In the genomic region with DNA sequence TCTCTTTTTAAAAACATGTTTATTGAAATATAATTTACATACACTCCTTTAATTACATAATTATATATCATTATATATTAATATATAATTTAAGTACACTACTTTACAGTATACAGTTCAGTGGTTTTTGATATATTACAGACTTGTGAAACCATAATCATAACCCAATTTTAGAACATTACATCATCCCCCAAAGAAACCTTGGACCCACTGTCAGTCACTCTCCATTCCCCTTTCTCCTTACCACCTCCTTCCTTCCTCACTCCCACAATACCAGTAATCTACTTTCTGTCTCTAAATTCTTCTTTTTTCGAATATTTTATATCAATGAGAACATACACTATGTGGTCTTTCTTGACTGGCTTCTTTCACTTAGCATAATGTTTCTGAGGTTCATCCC, we compare ENCODE assay signal across 2 cellular contexts.
A peak's percentile ranks its signal among the peaks of the same experiment; 100 is the strongest.
TF ChIP-seq lines count a peak whose summit lies in the region.

No MANE protein-coding gene starts in this region.

TF ChIP-seq in HEK293, 187 proteins besides CTCF, POLR2A, EP300 and RAD21:
- TF ChIP-seq ZNF776 (tag by site-specific recombination; IDR thresholded peaks at IDR 0.05; ENCODE audit: borderline replicate concordance) (no peak), PRDM1 (tag by site-specific recombination; IDR thresholded peaks at IDR 0.05) (0 out of 2 replicates have a peak, but pooled peaks have one; percentile 14)

TF ChIP-seq in GM12878, 131 proteins besides CTCF, POLR2A, EP300 and RAD21:
- TF ChIP-seq RUNX3 (IDR thresholded peaks at IDR 0.05; ENCODE audit: low read length) (peak; percentile 68; the same call in 1 of the 2 replicates), NFIC (IDR thresholded peaks at IDR 0.05; ENCODE audit: low read depth, low read length) (peak; percentile 74; the same call in 1 of the 2 replicates), ESRRA (IDR thresholded peaks at IDR 0.05; ENCODE audit: low read length) (no peak), SRF (IDR thresholded peaks at IDR 0.05; ENCODE audit: low read depth in 2 of 2, low read length in 2 of 2) (no peak), JUNB (IDR thresholded peaks at IDR 0.05) (peak; percentile 66), IKZF2 (IDR thresholded peaks at IDR 0.05) (peak; percentile 28 to 44; a peak in 1 of 4 replicates), ATF7 (IDR thresholded peaks at IDR 0.05; ENCODE audit: low read depth) (peak; percentile 95), MEF2A (IDR thresholded peaks at IDR 0.05; ENCODE audit: insufficient read depth, low read depth, low read length) (peak; percentile 88), RAD51 (IDR thresholded peaks at IDR 0.05) (no peak), EED (IDR thresholded peaks at IDR 0.05; ENCODE audit: low read depth) (peak; percentile 61; the same call in 1 of the 2 replicates)
- TF ChIP-seq, protein P1, sequence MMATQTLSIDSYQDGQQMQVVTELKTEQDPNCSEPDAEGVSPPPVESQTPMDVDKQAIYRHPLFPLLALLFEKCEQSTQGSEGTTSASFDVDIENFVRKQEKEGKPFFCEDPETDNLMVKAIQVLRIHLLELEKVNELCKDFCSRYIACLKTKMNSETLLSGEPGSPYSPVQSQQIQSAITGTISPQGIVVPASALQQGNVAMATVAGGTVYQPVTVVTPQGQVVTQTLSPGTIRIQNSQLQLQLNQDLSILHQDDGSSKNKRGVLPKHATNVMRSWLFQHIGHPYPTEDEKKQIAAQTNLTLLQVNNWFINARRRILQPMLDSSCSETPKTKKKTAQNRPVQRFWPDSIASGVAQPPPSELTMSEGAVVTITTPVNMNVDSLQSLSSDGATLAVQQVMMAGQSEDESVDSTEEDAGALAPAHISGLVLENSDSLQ (IDR thresholded peaks at IDR 0.05), result peak; percentile 92
- TF ChIP-seq, protein P2, sequence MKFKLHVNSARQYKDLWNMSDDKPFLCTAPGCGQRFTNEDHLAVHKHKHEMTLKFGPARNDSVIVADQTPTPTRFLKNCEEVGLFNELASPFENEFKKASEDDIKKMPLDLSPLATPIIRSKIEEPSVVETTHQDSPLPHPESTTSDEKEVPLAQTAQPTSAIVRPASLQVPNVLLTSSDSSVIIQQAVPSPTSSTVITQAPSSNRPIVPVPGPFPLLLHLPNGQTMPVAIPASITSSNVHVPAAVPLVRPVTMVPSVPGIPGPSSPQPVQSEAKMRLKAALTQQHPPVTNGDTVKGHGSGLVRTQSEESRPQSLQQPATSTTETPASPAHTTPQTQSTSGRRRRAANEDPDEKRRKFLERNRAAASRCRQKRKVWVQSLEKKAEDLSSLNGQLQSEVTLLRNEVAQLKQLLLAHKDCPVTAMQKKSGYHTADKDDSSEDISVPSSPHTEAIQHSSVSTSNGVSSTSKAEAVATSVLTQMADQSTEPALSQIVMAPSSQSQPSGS (IDR thresholded peaks at IDR 0.05; ENCODE audit: low read length), result peak; percentile 80
